In the genomic region with DNA sequence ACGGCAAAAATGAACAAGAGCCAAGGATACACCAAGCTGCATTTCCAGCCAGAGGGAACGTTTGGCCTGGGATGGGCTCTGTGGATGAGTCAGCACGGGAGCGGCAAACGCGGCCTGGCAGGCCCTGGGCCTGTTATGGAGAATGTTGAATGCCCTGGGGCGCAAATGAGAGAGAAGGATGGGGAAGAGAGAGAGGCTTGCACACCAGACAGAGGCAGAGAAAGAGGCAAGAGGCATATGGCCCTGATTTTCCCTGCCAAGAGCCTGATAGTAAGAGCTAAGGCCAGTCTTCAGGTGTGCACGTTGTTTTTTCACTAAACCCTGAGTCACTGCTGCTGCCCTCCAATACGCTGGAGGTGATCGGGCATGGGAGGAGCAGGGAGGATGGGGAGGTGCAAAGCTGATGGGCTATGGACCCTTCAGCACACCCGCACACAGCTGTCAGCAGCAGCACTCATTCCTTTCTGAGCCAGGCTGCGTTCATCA, we compare ENCODE assay signal across 9 cellular contexts.
DNase-seq lines count a peak whose midpoint lies in the region; ATAC-seq and TF ChIP-seq lines count a peak whose summit lies in the region.
"Had no signal": no experiment of that assay in that cellular context is flagged by ENCODE, and none has a peak within 500 bp of the region (broad histone marks: within the 10 kb centered on the region; RNA-seq: fewer than 3 reads in every experiment).

No MANE protein-coding gene starts in this region.

- no peak for TF ChIP-seq CTCF in osteocyte (IDR thresholded peaks at IDR 0.05)

- H3K9me3 ChIP-seq in NT2/D1 (ENCODE audit: insufficient read depth, low read length): no peaks in the 10 kb centered on the region; the same call in 1 of the 2 replicates
- H3K9me3 ChIP-seq in CD8-positive, alpha-beta memory T cell (ENCODE audit: low read length): no peaks in the 10 kb centered on the region

- no peaks in the 10 kb centered on the region for H3K27me3 Mint-ChIP-seq in osteocyte (ENCODE audit: unreplicated experiment)
- peaks cover 11 to 44% of the 10 kb centered on the region in 2 donors for H3K27me3 Mint-ChIP-seq in CD8-positive, alpha-beta memory T cell

- H3K36me3 ChIP-seq in NT2/D1 (ENCODE audit: insufficient read depth, insufficient read length, low read length): no peaks in the 10 kb centered on the region
- no peaks in the 10 kb centered on the region for H3K36me3 ChIP-seq in CD8-positive, alpha-beta memory T cell (ENCODE audit: insufficient read depth, low read length)

- H3K27me3 ChIP-seq in NT2/D1 (ENCODE audit: insufficient read depth, insufficient read length): no peaks in the 10 kb centered on the region
- H3K27me3 ChIP-seq in CD8-positive, alpha-beta memory T cell (ENCODE audit: insufficient read depth, low read length, poor library complexity, severe bottlenecking): no peaks in the 10 kb centered on the region

- no peak overlapping the region for H3K27ac ChIP-seq in CD8-positive, alpha-beta memory T cell (ENCODE audit: low read depth, low read length)

- peak overlapping the region; percentile 33 for H3K9ac ChIP-seq in NT2/D1 (ENCODE audit: insufficient read length, low read depth)

- peaks cover 10% of the 10 kb centered on the region for H3K4me1 ChIP-seq in NT2/D1 (ENCODE audit: insufficient read depth, insufficient read length)
- no peaks in the 10 kb centered on the region for H3K4me1 ChIP-seq in CD8-positive, alpha-beta memory T cell (ENCODE audit: insufficient read depth, low read length)

- peaks cover 57% of the 10 kb centered on the region for H3K4me1 Mint-ChIP-seq in osteocyte (ENCODE audit: unreplicated experiment)
- H3K4me1 Mint-ChIP-seq in CD8-positive, alpha-beta memory T cell: no peaks in the 10 kb centered on the region

- H3K4me3 ChIP-seq in NT2/D1 (ENCODE audit: insufficient read length, low read depth): no peak overlapping the region
- H3K4me3 ChIP-seq in CD8-positive, alpha-beta memory T cell (ENCODE audit: low read length): no peak overlapping the region

- H3K4me3 Mint-ChIP-seq in osteocyte (ENCODE audit: unreplicated experiment): peak overlapping the region; percentile 27
- H3K4me3 Mint-ChIP-seq in CD8-positive, alpha-beta memory T cell: no peak overlapping the region

- H3K36me3 Mint-ChIP-seq in osteocyte (ENCODE audit: unreplicated experiment): no peaks in the 10 kb centered on the region
- H3K36me3 Mint-ChIP-seq in CD8-positive, alpha-beta memory T cell: no peaks in the 10 kb centered on the region

- DNase-seq in EH (ENCODE audit: low read depth) (peak; percentile 98), NT2/D1 (ENCODE audit: low read depth, low spot score) (no peak), epidermal melanocyte (ENCODE audit: insufficient read length, low spot score) (peak; percentile 37), osteocyte (ENCODE audit: extremely low spot score, unreplicated experiment) (peak; percentile 89), NCI-H345 (lab: John Stamatoyannopoulos, UW) (no peak)
- DNase-seq in CD8-positive, alpha-beta memory T cell: no peak
- DNase-seq: activated T-cell treated with anti-CD3 and anti-CD28 coated beads for 4 hours had no signal

- CTCF ChIA-PET in CD8-positive, alpha-beta memory T cell (lab: Charles Lee): no interaction called here

- POLR2A ChIA-PET in CD8-positive, alpha-beta memory T cell (lab: Charles Lee): no interaction called here

- ATAC-seq in GM18867 (IDR thresholded peaks at IDR 0.05; ENCODE audit: unreplicated experiment) (no peak), GM21619 (IDR thresholded peaks at IDR 0.05; ENCODE audit: unreplicated experiment) (no peak)

- peak overlapping the region; percentile 90 for H3K27ac Mint-ChIP-seq in osteocyte (ENCODE audit: unreplicated experiment)
- no peak overlapping the region for H3K27ac Mint-ChIP-seq in CD8-positive, alpha-beta memory T cell

- H3K9me3 Mint-ChIP-seq in osteocyte (ENCODE audit: unreplicated experiment): no peaks in the 10 kb centered on the region
- peaks cover 0 to 2% (median 0%) of the 10 kb centered on the region in 5 donors for H3K9me3 Mint-ChIP-seq in CD8-positive, alpha-beta memory T cell

Comparison
In these comparisons a context has a peak if more than half of its experiments do, and no peak if none do; other contexts are left out.
1. DNase-seq: peak in EH (single experiment), epidermal melanocyte (single experiment) and osteocyte (single experiment); none in NT2/D1 (single experiment), NCI-H345 (single experiment) and CD8-positive, alpha-beta memory T cell (0 of 5).